Comparison of ENCODE assay signal across 15 cellular contexts in the genomic region with DNA sequence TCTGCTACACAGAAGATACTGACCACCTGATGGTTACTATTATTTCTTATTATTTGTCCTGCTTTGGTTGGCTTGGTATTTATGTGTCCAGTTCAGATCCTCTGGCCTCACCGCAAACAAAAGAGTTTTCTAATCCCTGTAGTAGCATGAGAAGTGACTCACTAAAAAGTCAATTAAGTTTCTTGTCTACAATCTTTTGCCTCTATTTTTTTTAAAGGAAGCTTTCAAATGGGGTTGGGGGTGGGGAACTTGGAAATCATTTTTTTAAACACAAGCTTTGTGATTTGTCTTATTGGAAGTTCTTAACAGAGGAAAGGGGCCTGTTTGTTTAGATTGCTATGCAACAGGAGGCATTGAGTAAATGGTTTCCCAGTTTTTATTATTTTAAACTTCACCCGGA.
A peak's percentile ranks its signal among the peaks of the same experiment; 100 is the strongest.
DNase-seq lines count a peak whose midpoint lies in the region; ATAC-seq and TF ChIP-seq lines count a peak whose summit lies in the region.
"Had no signal": no experiment of that assay in that cellular context is flagged by ENCODE, and none has a peak within 500 bp of the region (broad histone marks: within the 10 kb centered on the region; RNA-seq: fewer than 3 reads in every experiment).

No MANE protein-coding gene starts in this region.

- H3K27me3 ChIP-seq in mammary epithelial cell (ENCODE audit: insufficient read depth, low read length) (no peaks in the 10 kb centered on the region), breast epithelium (no peaks in the 10 kb centered on the region), muscle layer of duodenum (ENCODE audit: low read depth, low read length) (no peaks in the 10 kb centered on the region), aorta (ENCODE audit: control insufficient read depth in 1 of 2, insufficient read depth in 2 of 2, low read length in 1 of 2) (no peaks in the 10 kb centered on the region)
- H3K27me3 ChIP-seq: sigmoid colon, transverse colon had no signal

- no peak overlapping the region for H3K27ac ChIP-seq in mammary epithelial cell (ENCODE audit: insufficient read depth, low read depth, low read length)
- no peak overlapping the region for H3K27ac ChIP-seq in breast epithelium
- peak overlapping the region; percentile 57 to 79 for H3K27ac ChIP-seq in coronary artery
- peak overlapping the region; percentile 74 for H3K27ac ChIP-seq in muscle layer of duodenum (ENCODE audit: low read length)
- H3K27ac ChIP-seq in aorta (ENCODE audit: low read depth in 1 of 2, low read length in 2 of 2), result peak overlapping the region; percentile 79 to 91

- H3K4me3 Mint-ChIP-seq in activated CD8-positive, alpha-beta memory T cell treated with anti-CD3 and anti-CD28 coated beads, Interleukin-2, amount 10 ng/mL, durations not matched to agents 7 days and 5 days, result no peak overlapping the region
- H3K4me3 Mint-ChIP-seq: activated T-cell treated with anti-CD3 and anti-CD28 coated beads, Interleukin-2, amount 50 U/mL, for 72 hours had no signal

- H3K27ac Mint-ChIP-seq in activated CD8-positive, alpha-beta memory T cell treated with anti-CD3 and anti-CD28 coated beads, Interleukin-2, amount 10 ng/mL, durations not matched to agents 7 days and 5 days, result no peak overlapping the region
- H3K27ac Mint-ChIP-seq: activated T-cell treated with anti-CD3 and anti-CD28 coated beads, Interleukin-2, amount 50 U/mL, for 72 hours had no signal

- no peak overlapping the region for H3K4me2 ChIP-seq in mammary epithelial cell (ENCODE audit: insufficient read depth, low read depth, low read length)

- H3K9me3 Mint-ChIP-seq in activated CD8-positive, alpha-beta memory T cell treated with anti-CD3 and anti-CD28 coated beads, Interleukin-2, amount 10 ng/mL, durations not matched to agents 7 days and 5 days (ENCODE audit: low read depth), result no peaks in the 10 kb centered on the region
- H3K9me3 Mint-ChIP-seq: activated T-cell treated with anti-CD3 and anti-CD28 coated beads, Interleukin-2, amount 50 U/mL, for 72 hours had no signal

- no peak overlapping the region for H3K9ac ChIP-seq in mammary epithelial cell (ENCODE audit: insufficient read depth, low read length)

- H3K36me3 Mint-ChIP-seq in activated CD8-positive, alpha-beta memory T cell treated with anti-CD3 and anti-CD28 coated beads, Interleukin-2, amount 10 ng/mL, durations not matched to agents 7 days and 5 days, result no peaks in the 10 kb centered on the region

- intact Hi-C loops in mammary epithelial cell (cut with micrococcal nuclease), result no loop called here
- intact Hi-C loops in breast epithelium (cut with DNase I; ENCODE audit: low total_unique reads), result no loop called here
- intact Hi-C loops in aorta (cut with DNase I), result loop anchor here in 1 of 2 donors (2.0 kb wide), 1 partner anchor 15 kb away; no protein-coding TSS in a partner anchor

- no peaks in the 10 kb centered on the region for H3K79me2 ChIP-seq in mammary epithelial cell (ENCODE audit: insufficient read depth, low read length)

- no peak for TF ChIP-seq POLR2A in breast epithelium (IDR thresholded peaks at IDR 0.05)

- DNase-seq in mammary epithelial cell, result peak; percentile 67
- no peak for DNase-seq in breast epithelium (ENCODE audit: low spot score in 2 of 2)
- no peak for DNase-seq in coronary artery (ENCODE audit: low spot score)
- DNase-seq in aorta, result no peak
- no peak for DNase-seq in DMS53 treated with DMSO at 0.1 percent for 48 hours (lab: John Stamatoyannopoulos, UW; ENCODE audit: unreplicated experiment)
- no peak for DNase-seq in activated CD8-positive, alpha-beta memory T cell treated with anti-CD3 and anti-CD28 coated beads, Interleukin-2, amount 10 ng/mL, durations not matched to agents 7 days and 5 days
- DNase-seq: 8988T; activated CD4-positive, CD25-positive, alpha-beta regulatory T cell treated with anti-CD3 and anti-CD28 coated beads, Interleukin-2, amount 50 U/mL, for 72 hours; activated T-cell treated with anti-CD3 and anti-CD28 coated beads, Interleukin-2, amount 50 U/mL, for 72 hours; amygdala; Caco-2; sigmoid colon; transverse colon had no signal

- BruUV-seq in mammary epithelial cell (replicated peaks; lab: Mats Ljungman, UMichigan), result no TSS peak

- H3K4me1 Mint-ChIP-seq in activated CD8-positive, alpha-beta memory T cell treated with anti-CD3 and anti-CD28 coated beads, Interleukin-2, amount 10 ng/mL, durations not matched to agents 7 days and 5 days, result no peaks in the 10 kb centered on the region

- H3K36me3 ChIP-seq in mammary epithelial cell (ENCODE audit: insufficient read depth, low read length) (no peaks in the 10 kb centered on the region), breast epithelium (no peaks in the 10 kb centered on the region), muscle layer of duodenum (ENCODE audit: control insufficient read depth in 1 of 2, insufficient read depth in 2 of 2, low read length in 2 of 2) (no peaks in the 10 kb centered on the region), aorta (ENCODE audit: control insufficient read depth in 1 of 2, insufficient read depth in 2 of 2, low read length in 1 of 2) (no peaks in the 10 kb centered on the region)
- H3K36me3 ChIP-seq: sigmoid colon, transverse colon had no signal

- peaks cover 41% of the 10 kb centered on the region for H3K4me1 ChIP-seq in mammary epithelial cell (ENCODE audit: insufficient read depth, low read length)
- H3K4me1 ChIP-seq in breast epithelium, result no peaks in the 10 kb centered on the region
- H3K4me1 ChIP-seq in muscle layer of duodenum (ENCODE audit: control insufficient read depth in 1 of 2, insufficient read depth in 2 of 2, low read length in 2 of 2), result peaks cover 12 to 38% of the 10 kb centered on the region in 2 donors
- peaks cover 3 to 6% of the 10 kb centered on the region in 2 donors for H3K4me1 ChIP-seq in aorta (ENCODE audit: control insufficient read depth in 1 of 2, insufficient read depth in 2 of 2, low read length in 2 of 2)

- no peaks in the 10 kb centered on the region for H3K9me3 ChIP-seq in mammary epithelial cell (replicated peaks; ENCODE audit: insufficient read depth, low read length)
- H3K9me3 ChIP-seq in breast epithelium, result no peaks in the 10 kb centered on the region
- no peaks in the 10 kb centered on the region for H3K9me3 ChIP-seq in muscle layer of duodenum (ENCODE audit: control insufficient read depth in 1 of 2, low read length in 2 of 2)
- H3K9me3 ChIP-seq in aorta (ENCODE audit: control insufficient read depth, low read length), result no peaks in the 10 kb centered on the region
- H3K9me3 ChIP-seq: Caco-2, sigmoid colon, transverse colon had no signal

- WGBS in mammary epithelial cell (ENCODE audit: low coverage, missing lambda C conversion rate), result 77% methylated on average over 2 of the region's 2 CpGs
- 5 to 9% methylated on average over 2 of the region's 2 CpGs for WGBS in aorta, 2 donors

- H2AFZ ChIP-seq in mammary epithelial cell (ENCODE audit: low read depth, low read length), result peak overlapping the region; percentile 32

- in situ Hi-C loops in mammary epithelial cell (cut with MboI; ENCODE audit: low sequenced_read_pairs in 2 of 2), result no loop called here

- ATAC-seq in aorta (ENCODE audit: low FRiP score), result no peak
- ATAC-seq in HG02840 (IDR thresholded peaks at IDR 0.05; ENCODE audit: low FRiP score, unreplicated experiment), result no peak
- ATAC-seq in activated CD8-positive, alpha-beta memory T cell treated with anti-CD3 and anti-CD28 coated beads, Interleukin-2, amount 10 ng/mL, durations not matched to agents 7 days and 5 days, result no peak
- ATAC-seq: activated T-cell treated with anti-CD3 and anti-CD28 coated beads, Interleukin-2, amount 50 U/mL, for 72 hours had no signal

- no peaks in the 10 kb centered on the region for H4K20me1 ChIP-seq in mammary epithelial cell (ENCODE audit: insufficient read depth, low read length)

- CTCF ChIA-PET in mammary epithelial cell (lab: Charles Lee; ENCODE audit: low non-redundant PET), result no interaction called here
- CTCF ChIA-PET in activated CD8-positive, alpha-beta memory T cell treated with anti-CD3 and anti-CD28 coated beads, Interleukin-2, amount 10 ng/mL, durations not matched to agents 7 days and 5 days (lab: Charles Lee), result no interaction called here

- peaks cover 31% of the 10 kb centered on the region for H3K27me3 Mint-ChIP-seq in activated CD8-positive, alpha-beta memory T cell treated with anti-CD3 and anti-CD28 coated beads, Interleukin-2, amount 10 ng/mL, durations not matched to agents 7 days and 5 days

- dilution Hi-C loops in mammary epithelial cell (cut with HindIII; ENCODE audit: low sequenced_read_pairs), result no loop called here

- no peak for TF ChIP-seq CTCF in mammary epithelial cell (conservative IDR thresholded peaks at IDR 0.05 in 1 of 2, IDR thresholded peaks at IDR 0.05 in 1 of 2; ENCODE audit: extremely low read depth in 1 of 2, insufficient read depth in 1 of 2, low read depth in 1 of 2, low read length in 2 of 2)
- TF ChIP-seq CTCF in breast epithelium (IDR thresholded peaks at IDR 0.05), result no peak
- TF ChIP-seq CTCF in coronary artery (IDR thresholded peaks at IDR 0.05), result no peak

- no peak overlapping the region for H3K4me3 ChIP-seq in mammary epithelial cell (replicated peaks in 1 of 3; ENCODE audit: insufficient read depth in 1 of 3, low read depth in 2 of 3, low read length in 3 of 3)
- no peak overlapping the region for H3K4me3 ChIP-seq in breast epithelium
- no peak overlapping the region for H3K4me3 ChIP-seq in coronary artery
- no peak overlapping the region for H3K4me3 ChIP-seq in muscle layer of duodenum (ENCODE audit: low read depth in 1 of 2, low read length in 2 of 2)
- H3K4me3 ChIP-seq in aorta (ENCODE audit: low read length in 2 of 2), result no peak overlapping the region
- H3K4me3 ChIP-seq: sigmoid colon, transverse colon had no signal

Comparison
In these comparisons a context has a peak if more than half of its experiments do, and no peak if none do; other contexts are left out.
1. H3K27ac ChIP-seq: peak in coronary artery (2 of 2), muscle layer of duodenum (single experiment) and aorta (2 of 2); none in mammary epithelial cell (single experiment) and breast epithelium (0 of 2).